1 cellular context compared by ENCODE assay signal in genomic region chr1:63523738-63524137, GRCh38.
TF ChIP-seq lines count a peak whose summit lies in the region.

No MANE protein-coding gene starts in this region.

TF ChIP-seq in HCT116, 20 proteins besides CTCF, POLR2A, EP300 and RAD21 (continued from another document):
- no peak for TF ChIP-seq ZBTB33 (IDR thresholded peaks at IDR 0.05; ENCODE audit: extremely low read depth, insufficient replicate concordance, low read length)
- TF ChIP-seq SIN3A (IDR thresholded peaks at IDR 0.05; ENCODE audit: low read depth), result no peak; the same call in 1 of the 2 replicates
- no peak; the same call in 1 of the 2 replicates for TF ChIP-seq ZFX (IDR thresholded peaks at IDR 0.05)
- no peak for TF ChIP-seq POLR2AphosphoS5 (IDR thresholded peaks at IDR 0.05; ENCODE audit: low read depth, low read length)
- no peak for TF ChIP-seq ATF3 (IDR thresholded peaks at IDR 0.05)
- no peak for TF ChIP-seq TCF7L2 (IDR thresholded peaks at IDR 0.05; ENCODE audit: borderline replicate concordance, extremely low read depth, insufficient read depth, insufficient read length)
